Comparison of ENCODE assay signal across 18 cellular contexts in genomic region chr7:135239263-135239662, GRCh38. TPM values are rescaled to one million over a fixed set of nuclear protein-coding genes. Genes with fewer than 3 reads are reported as not detected.
DNase-seq lines count a peak whose midpoint lies in the region; ATAC-seq lines count a peak whose summit lies in the region.
"Had no signal": no experiment of that assay in that cellular context is flagged by ENCODE, and none has a peak within 500 bp of the region (broad histone marks: within the 10 kb centered on the region; RNA-seq: fewer than 3 reads in every experiment).

No MANE protein-coding gene starts in this region.

- no peaks in the 10 kb centered on the region for H3K36me3 Mint-ChIP-seq in activated CD4-positive, alpha-beta memory T cell treated with anti-CD3 and anti-CD28 coated beads, Interleukin-2, amount 10 ng/mL, durations not matched to agents 7 days and 5 days (ENCODE audit: low read depth)
- no peaks in the 10 kb centered on the region for H3K36me3 Mint-ChIP-seq in activated CD4-positive, alpha-beta memory T cell treated with anti-CD3 and anti-CD28 coated beads for 36 hours
- no peaks in the 10 kb centered on the region for H3K36me3 Mint-ChIP-seq in immature natural killer cell

- H3K4me3 Mint-ChIP-seq in activated CD4-positive, alpha-beta memory T cell treated with anti-CD3 and anti-CD28 coated beads, Interleukin-2, amount 10 ng/mL, durations not matched to agents 7 days and 5 days = no peak overlapping the region
- no peak overlapping the region for H3K4me3 Mint-ChIP-seq in activated CD4-positive, alpha-beta memory T cell treated with anti-CD3 and anti-CD28 coated beads for 36 hours
- no peak overlapping the region for H3K4me3 Mint-ChIP-seq in immature natural killer cell
- H3K4me3 Mint-ChIP-seq: CD4-positive, alpha-beta T cell had no signal

- no peak overlapping the region for H3K27ac Mint-ChIP-seq in activated CD4-positive, alpha-beta memory T cell treated with anti-CD3 and anti-CD28 coated beads, Interleukin-2, amount 10 ng/mL, durations not matched to agents 7 days and 5 days
- no peak overlapping the region for H3K27ac Mint-ChIP-seq in activated CD4-positive, alpha-beta memory T cell treated with anti-CD3 and anti-CD28 coated beads for 36 hours
- no peak overlapping the region for H3K27ac Mint-ChIP-seq in immature natural killer cell
- H3K27ac Mint-ChIP-seq: CD4-positive, alpha-beta T cell had no signal

- intact Hi-C loops in activated CD4-positive, alpha-beta memory T cell treated with anti-CD3 and anti-CD28 coated beads for 36 hours (cut with micrococcal nuclease) = no loop called here
- intact Hi-C loops in left cardiac atrium (cut with DNase I) = no loop called here

- peaks cover 11% of the 10 kb centered on the region for H3K27me3 Mint-ChIP-seq in activated CD4-positive, alpha-beta memory T cell treated with anti-CD3 and anti-CD28 coated beads, Interleukin-2, amount 10 ng/mL, durations not matched to agents 7 days and 5 days
- peaks cover 3% of the 10 kb centered on the region for H3K27me3 Mint-ChIP-seq in activated CD4-positive, alpha-beta memory T cell treated with anti-CD3 and anti-CD28 coated beads for 36 hours
- H3K27me3 Mint-ChIP-seq in immature natural killer cell (ENCODE audit: low read depth in 3 of 3) = peaks cover 2 to 6% (median 4%) of the 10 kb centered on the region in 3 donors
- H3K27me3 Mint-ChIP-seq: CD4-positive, alpha-beta T cell had no signal

- ATAC-seq in left lobe of liver = no peak
- no peak for ATAC-seq in left cardiac atrium

- CTCF ChIA-PET in activated CD4-positive, alpha-beta memory T cell treated with anti-CD3 and anti-CD28 coated beads, Interleukin-2, amount 10 ng/mL, durations not matched to agents 7 days and 5 days (lab: Charles Lee) = no interaction called here
- CTCF ChIA-PET in activated CD4-positive, alpha-beta memory T cell treated with anti-CD3 and anti-CD28 coated beads for 36 hours (lab: Charles Lee) = no interaction called here

- H3K9me3 Mint-ChIP-seq in activated CD4-positive, alpha-beta memory T cell treated with anti-CD3 and anti-CD28 coated beads, Interleukin-2, amount 10 ng/mL, durations not matched to agents 7 days and 5 days = peaks cover 2% of the 10 kb centered on the region
- no peaks in the 10 kb centered on the region for H3K9me3 Mint-ChIP-seq in activated CD4-positive, alpha-beta memory T cell treated with anti-CD3 and anti-CD28 coated beads for 36 hours
- H3K9me3 Mint-ChIP-seq in immature natural killer cell = no peaks in the 10 kb centered on the region
- H3K9me3 Mint-ChIP-seq: CD4-positive, alpha-beta T cell had no signal

- POLR2A ChIA-PET in activated CD4-positive, alpha-beta memory T cell treated with anti-CD3 and anti-CD28 coated beads, Interleukin-2, amount 10 ng/mL, durations not matched to agents 7 days and 5 days (lab: Charles Lee) = no interaction called here
- POLR2A ChIA-PET in activated CD4-positive, alpha-beta memory T cell treated with anti-CD3 and anti-CD28 coated beads for 36 hours (lab: Charles Lee) = no interaction called here

- DNase-seq in activated CD4-positive, alpha-beta memory T cell treated with anti-CD3 and anti-CD28 coated beads, Interleukin-2, amount 10 ng/mL, durations not matched to agents 7 days and 5 days = peak; percentile 11
- DNase-seq in activated CD4-positive, alpha-beta memory T cell treated with anti-CD3 and anti-CD28 coated beads for 36 hours = no peak
- DNase-seq in ecto neural progenitor cell (ENCODE audit: low spot score) (peak; percentile 14), left lobe of liver (ENCODE audit: low spot score) (peak; percentile 16), ureter (ENCODE audit: low spot score) (peak; percentile 20), left cardiac atrium (no peak), immature natural killer cell (no peak)
- DNase-seq in activated T-cell treated with anti-CD3 and anti-CD28 coated beads, Interleukin-2, amount 50 U/mL, for 1 hour = no peak
- DNase-seq: BE2C; Caco-2; CD4-positive, alpha-beta T cell; GF-D8; GM23248; NCI-H1105; NCI-H1694 treated with DMSO at 0.1 percent for 48 hours; NCI-H526; SJCRH30 had no signal

- peaks cover 12% of the 10 kb centered on the region for H3K4me1 Mint-ChIP-seq in activated CD4-positive, alpha-beta memory T cell treated with anti-CD3 and anti-CD28 coated beads, Interleukin-2, amount 10 ng/mL, durations not matched to agents 7 days and 5 days
- peaks cover 5% of the 10 kb centered on the region for H3K4me1 Mint-ChIP-seq in activated CD4-positive, alpha-beta memory T cell treated with anti-CD3 and anti-CD28 coated beads for 36 hours (ENCODE audit: low read depth)
- no peaks in the 10 kb centered on the region for H3K4me1 Mint-ChIP-seq in immature natural killer cell

RNA-seq across cellular contexts. Expression of gene STRA8, which starts 5.6 kb away (rescaled TPM):
- total RNA-seq in activated CD4-positive, alpha-beta memory T cell treated with anti-CD3 and anti-CD28 coated beads, Interleukin-2, amount 10 ng/mL, durations not matched to agents 7 days and 5 days = not detected
- not detected for total RNA-seq in activated CD4-positive, alpha-beta memory T cell treated with anti-CD3 and anti-CD28 coated beads for 36 hours
- total RNA-seq in left lobe of liver (not detected), ureter (not detected), left cardiac atrium (not detected)
- not detected for polyA plus RNA-seq in immature natural killer cell
- total RNA-seq: Caco-2; CD4-positive, alpha-beta T cell; GM23248; LHCN-M2; SJCRH30 had no signal
- polyA plus RNA-seq: GM23248 had no signal

RNA-seq across cellular contexts. Expression of gene WDR91, which starts 27.9 kb away (rescaled TPM):
- 10 to 100 TPM; 10.7 to 11.6 TPM for total RNA-seq in activated CD4-positive, alpha-beta memory T cell treated with anti-CD3 and anti-CD28 coated beads, Interleukin-2, amount 10 ng/mL, durations not matched to agents 7 days and 5 days
- 10 to 100 TPM; 10.3 to 11.0 TPM for total RNA-seq in activated CD4-positive, alpha-beta memory T cell treated with anti-CD3 and anti-CD28 coated beads for 36 hours
- total RNA-seq in left lobe of liver (9.3 TPM), ureter (27.9 TPM), left cardiac atrium (1 to 10 TPM; 8.2 to 8.7 TPM)
- polyA plus RNA-seq in immature natural killer cell = 1 to 10 TPM; 2.1 to 5.8 (median 3.2) TPM

Comparison
In these comparisons a context has a peak if more than half of its experiments do, and no peak if none do; other contexts are left out.
1. DNase-seq: peak in activated CD4-positive, alpha-beta memory T cell treated with anti-CD3 and anti-CD28 coated beads, Interleukin-2, amount 10 ng/mL, durations not matched to agents 7 days and 5 days (single experiment), ecto neural progenitor cell (single experiment), left lobe of liver (single experiment) and ureter (single experiment); none in activated CD4-positive, alpha-beta memory T cell treated with anti-CD3 and anti-CD28 coated beads for 36 hours (single experiment), activated T-cell treated with anti-CD3 and anti-CD28 coated beads, Interleukin-2, amount 50 U/mL, for 1 hour (single experiment), left cardiac atrium (single experiment) and immature natural killer cell (0 of 3).